23 cellular contexts compared by ENCODE assay signal in the genomic region with DNA sequence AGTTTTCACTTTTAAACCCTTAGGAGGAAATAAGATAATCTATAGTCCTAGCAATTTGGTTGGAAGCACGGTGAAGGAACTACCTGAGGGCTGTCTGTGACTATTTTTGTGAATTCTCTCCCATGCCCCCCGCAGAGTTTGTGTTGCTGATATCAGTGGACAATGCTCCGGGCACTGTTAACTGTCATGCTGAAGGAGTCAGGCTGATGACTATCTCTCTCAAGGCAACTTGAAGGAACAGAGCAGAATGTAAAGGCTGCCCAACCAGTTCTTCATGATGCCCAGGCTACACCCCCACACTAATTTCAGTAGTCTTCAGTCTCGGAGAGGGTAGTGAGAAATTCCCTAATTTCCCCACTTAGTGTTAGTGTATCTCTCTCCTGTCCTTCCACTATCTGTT. TPM values are rescaled to one million over a fixed set of nuclear protein-coding genes. Genes with fewer than 3 reads are reported as not detected.
DNase-seq lines count a peak whose midpoint lies in the region; ATAC-seq and TF ChIP-seq lines count a peak whose summit lies in the region.
"Had no signal": no experiment of that assay in that cellular context is flagged by ENCODE, and none has a peak within 500 bp of the region (broad histone marks: within the 10 kb centered on the region; RNA-seq: fewer than 3 reads in every experiment).

No MANE protein-coding gene starts in this region.

- H3K23ac ChIP-seq in mesendoderm (ENCODE audit: low read length), result no peak overlapping the region

- H3K4me3 ChIP-seq in mammary epithelial cell (replicated peaks in 1 of 3; ENCODE audit: insufficient read depth in 1 of 3, low read depth in 2 of 3, low read length in 3 of 3) (no peak overlapping the region), breast epithelium (no peak overlapping the region), epithelial cell of esophagus (ENCODE audit: low read length) (no peak overlapping the region), mesendoderm (ENCODE audit: low read length) (no peak overlapping the region), gastrocnemius medialis (no peak overlapping the region)
- H3K4me3 ChIP-seq: BLaER1, GM23338 had no signal

- no peak overlapping the region for H3K56ac ChIP-seq in mesendoderm (ENCODE audit: low read length)

- CTCF ChIA-PET in mammary epithelial cell (lab: Charles Lee; ENCODE audit: low non-redundant PET), result no interaction called here

- H4K20me1 ChIP-seq in mammary epithelial cell (ENCODE audit: insufficient read depth, low read length), result no peaks in the 10 kb centered on the region
- H4K20me1 ChIP-seq: BLaER1 had no signal

- no peak overlapping the region for H4K8ac ChIP-seq in mesendoderm (ENCODE audit: low read depth, low read length)

- H3K36me3 ChIP-seq in mammary epithelial cell (ENCODE audit: insufficient read depth, low read length) (no peaks in the 10 kb centered on the region), breast epithelium (no peaks in the 10 kb centered on the region), mesendoderm (ENCODE audit: control insufficient read depth, insufficient read depth, low read length) (no peaks in the 10 kb centered on the region), gastrocnemius medialis (no peaks in the 10 kb centered on the region)
- H3K36me3 ChIP-seq: BLaER1 had no signal

- TF ChIP-seq CTCF in mammary epithelial cell (conservative IDR thresholded peaks at IDR 0.05 in 1 of 2, IDR thresholded peaks at IDR 0.05 in 1 of 2; ENCODE audit: extremely low read depth in 1 of 2, insufficient read depth in 1 of 2, low read depth in 1 of 2, low read length in 2 of 2) (no peak), breast epithelium (IDR thresholded peaks at IDR 0.05) (no peak), epithelial cell of esophagus (IDR thresholded peaks at IDR 0.05; ENCODE audit: insufficient read depth, low read depth, low read length, missing control alignments) (no peak), gastrocnemius medialis (IDR thresholded peaks at IDR 0.05 in 4 of 5, conservative IDR thresholded peaks at IDR 0.05 in 1 of 5) (no peak)

- ATAC-seq in HG02970 (IDR thresholded peaks at IDR 0.05; ENCODE audit: low FRiP score, unreplicated experiment) (no peak), gastrocnemius medialis (no peak), HG03135 (IDR thresholded peaks at IDR 0.05; ENCODE audit: unreplicated experiment) (no peak)
- ATAC-seq: GM23338, HCT116 had no signal

- DNase-seq in mammary epithelial cell, result peak; percentile 12
- DNase-seq in breast epithelium (ENCODE audit: low spot score in 2 of 2), result no peak
- DNase-seq in epithelial cell of esophagus (ENCODE audit: low read depth), result peak; percentile 30
- peak; percentile 89 for DNase-seq in mesendoderm
- no peak for DNase-seq in gastrocnemius medialis
- DNase-seq: 8988T; CD4-positive, alpha-beta memory T cell; DMS153; DMS79; GF-D8; H7; HFFc6 had no signal

- no peak overlapping the region for H4K5ac ChIP-seq in mesendoderm (ENCODE audit: low read length)

- BruUV-seq in mammary epithelial cell (replicated peaks; lab: Mats Ljungman, UMichigan), result no TSS peak

- no peak for TF ChIP-seq POLR2A in breast epithelium (IDR thresholded peaks at IDR 0.05)
- no peak for TF ChIP-seq POLR2A in gastrocnemius medialis (IDR thresholded peaks at IDR 0.05)

- no peaks in the 10 kb centered on the region for H3K79me2 ChIP-seq in mammary epithelial cell (ENCODE audit: insufficient read depth, low read length)
- no peaks in the 10 kb centered on the region for H3K79me2 ChIP-seq in mesendoderm (ENCODE audit: control insufficient read depth, insufficient read depth, low read length)

- no peaks in the 10 kb centered on the region for H3K9me3 ChIP-seq in mammary epithelial cell (replicated peaks; ENCODE audit: insufficient read depth, low read length)
- H3K9me3 ChIP-seq in breast epithelium, result no peaks in the 10 kb centered on the region
- H3K9me3 ChIP-seq in gastrocnemius medialis, result no peaks in the 10 kb centered on the region
- H3K9me3 ChIP-seq: BLaER1 had no signal

- dilution Hi-C loops in mammary epithelial cell (cut with HindIII; ENCODE audit: low sequenced_read_pairs), result no loop called here

- H2BK5ac ChIP-seq in mesendoderm (ENCODE audit: low read length), result no peak overlapping the region

- intact Hi-C loops in mammary epithelial cell (cut with micrococcal nuclease), result no loop called here
- intact Hi-C loops in breast epithelium (cut with DNase I; ENCODE audit: low total_unique reads), result no loop called here
- intact Hi-C loops in gastrocnemius medialis (cut with DNase I; ENCODE audit: low total_unique reads), result no loop called here

- no peaks in the 10 kb centered on the region for H3K4me1 ChIP-seq in mammary epithelial cell (ENCODE audit: insufficient read depth, low read length)
- H3K4me1 ChIP-seq in breast epithelium, result no peaks in the 10 kb centered on the region
- H3K4me1 ChIP-seq in mesendoderm (ENCODE audit: control insufficient read depth, low read depth, low read length), result no peaks in the 10 kb centered on the region
- no peaks in the 10 kb centered on the region for H3K4me1 ChIP-seq in gastrocnemius medialis

- H3K9ac ChIP-seq in mammary epithelial cell (ENCODE audit: insufficient read depth, low read length) (no peak overlapping the region), mesendoderm (ENCODE audit: low read length) (no peak overlapping the region)
- H3K9ac ChIP-seq: BLaER1 had no signal

- H3K27me3 ChIP-seq in mammary epithelial cell (ENCODE audit: insufficient read depth, low read length) (no peaks in the 10 kb centered on the region), breast epithelium (no peaks in the 10 kb centered on the region), mesendoderm (ENCODE audit: insufficient read depth, low read length, poor library complexity) (no peaks in the 10 kb centered on the region), gastrocnemius medialis (no peaks in the 10 kb centered on the region)
- H3K27me3 ChIP-seq: BLaER1 had no signal

- H2AK5ac ChIP-seq in mesendoderm (ENCODE audit: low read length), result no peak overlapping the region

- H3K79me1 ChIP-seq in mesendoderm (ENCODE audit: low read length), result no peaks in the 10 kb centered on the region

- H3K4me2 ChIP-seq in mammary epithelial cell (ENCODE audit: insufficient read depth, low read depth, low read length) (no peak overlapping the region), mesendoderm (ENCODE audit: low read length) (no peak overlapping the region)
- H3K4me2 ChIP-seq: BLaER1, GM23338 had no signal

- H2AFZ ChIP-seq in mammary epithelial cell (ENCODE audit: low read depth, low read length), result no peak overlapping the region
- H2AFZ ChIP-seq: GM23338 had no signal

- no peak overlapping the region for H2BK15ac ChIP-seq in mesendoderm (replicated peaks; ENCODE audit: low read depth)

- H2BK120ac ChIP-seq in mesendoderm (ENCODE audit: low read depth, low read length), result no peak overlapping the region

- H3K27ac ChIP-seq in mammary epithelial cell (ENCODE audit: insufficient read depth, low read depth, low read length) (no peak overlapping the region), breast epithelium (no peak overlapping the region), mesendoderm (ENCODE audit: low read depth, low read length) (no peak overlapping the region), gastrocnemius medialis (no peak overlapping the region)
- H3K27ac ChIP-seq: BLaER1, HL-60 had no signal

- H3K18ac ChIP-seq in mesendoderm (ENCODE audit: low read length), result no peak overlapping the region

- H3K4ac ChIP-seq in mesendoderm (ENCODE audit: low read depth, low read length), result no peak overlapping the region

- in situ Hi-C loops in mammary epithelial cell (cut with MboI; ENCODE audit: low sequenced_read_pairs in 2 of 2), result no loop called here
- in situ Hi-C loops in gastrocnemius medialis (cut with MboI; ENCODE audit: low sequenced_read_pairs in 4 of 4), result no loop called here

- 8% methylated on average over 4 of the region's 4 CpGs for WGBS in mammary epithelial cell (ENCODE audit: low coverage, missing lambda C conversion rate)
- no CpG with 5 or more reads among the region's 4 CpGs for WGBS in mesendoderm (ENCODE audit: extremely low coverage, insufficient coverage, low lambda C conversion rate)

RNA-seq across cellular contexts. Expression of a gene that starts 21.6 kb away (rescaled TPM):
- total RNA-seq in mammary epithelial cell (not detected), breast epithelium (1 to 10 TPM in 2 of 3 donors, under 1 TPM in 1; 0.16 to 3.2 (median 1.6) TPM), gastrocnemius medialis (not detected)
- 0.05 TPM for polyA plus RNA-seq in mammary epithelial cell
- polyA minus RNA-seq in mammary epithelial cell, result not detected
- 0.03 TPM for polyA plus RNA-seq in mesendoderm (2013, experiment 1 of 2)
- polyA plus RNA-seq in mesendoderm (2013, experiment 2 of 2), result 0.04 TPM
- total RNA-seq: A673, Daoy, GM23338, H7, HFFc6, HT1080 had no signal
- polyA plus RNA-seq: AG04450; CD14-positive monocyte; CD4-positive, alpha-beta memory T cell; GM23338 had no signal

Comparison
In these comparisons a context has a peak if more than half of its experiments do, and no peak if none do; other contexts are left out.
1. DNase-seq: peak in mammary epithelial cell (single experiment), epithelial cell of esophagus (single experiment) and mesendoderm (single experiment); none in breast epithelium (0 of 2) and gastrocnemius medialis (0 of 2).